Comparison of ENCODE assay signal across 17 cellular contexts in genomic region chr11:69104212-69104855, GRCh38. TPM values are rescaled to one million over a fixed set of nuclear protein-coding genes. Genes with fewer than 3 reads are reported as not detected.
DNase-seq lines count a peak whose midpoint lies in the region; ATAC-seq, FAIRE-seq and TF ChIP-seq lines count a peak whose summit lies in the region.
"Had no signal": no experiment of that assay in that cellular context is flagged by ENCODE, and none has a peak within 500 bp of the region (broad histone marks: within the 10 kb centered on the region; RNA-seq: fewer than 3 reads in every experiment).

No MANE protein-coding gene starts in this region.

- TF ChIP-seq RAD21 in HepG2 (CRISPR knock-in tag; IDR thresholded peaks at IDR 0.05), result no peak

- ATAC-seq in Right ventricle myocardium inferior (no peak), HepG2 (no peak), HG02642 (IDR thresholded peaks at IDR 0.05; ENCODE audit: poor library complexity, unreplicated experiment) (no peak)
- ATAC-seq: GM23338 had no signal

- TF ChIP-seq CTCF in C4-2B (conservative IDR thresholded peaks at IDR 0.05), result no peak
- no peak for TF ChIP-seq CTCF in HepG2 (CRISPR knock-in tag; IDR thresholded peaks at IDR 0.05)

- FAIRE-seq in HepG2 (lab: Jason Lieb, UNC), result no peak
- FAIRE-seq: GM18507 had no signal

- TF ChIP-seq POLR2A in HepG2 (IDR thresholded peaks at IDR 0.05; ENCODE audit: insufficient read depth in 1 of 2, low read depth in 2 of 2, low read length in 2 of 2), result no peak

- DNase-seq in Right ventricle myocardium inferior (ENCODE audit: missing footprints), result peak; percentile 63
- DNase-seq in cardiac septum (ENCODE audit: low spot score), result no peak
- no peak for DNase-seq in SK-N-MC (ENCODE audit: low read depth, low spot score)
- DNase-seq in HepG2 (ENCODE audit: low spot score), result no peak
- no peak for DNase-seq in dermis blood vessel endothelial cell
- DNase-seq in T-helper 9 cell, result no peak
- DNase-seq: BE2C; Caco-2; CD8-positive, alpha-beta memory T cell; H7; KBM-7 had no signal

- 39% methylated on average over 10 of the region's 14 CpGs for WGBS in HepG2 (ENCODE audit: low lambda C conversion rate)

- H3K27me3 ChIP-seq in HepG2 (ENCODE audit: control insufficient read depth in 1 of 2, insufficient read depth in 2 of 2, low read length in 2 of 2), result peaks cover 0 to 26% of the 10 kb centered on the region in 2 experiments; a peak in 3 of 5 replicates
- H3K27me3 ChIP-seq: BE2C had no signal

- H2AFZ ChIP-seq in HepG2 (ENCODE audit: low read length), result no peak overlapping the region
- H2AFZ ChIP-seq: GM23338 had no signal

- H3K27ac ChIP-seq in C4-2B (peak overlapping the region; percentile 95), SK-N-MC (peak overlapping the region; percentile 86), HepG2 (ENCODE audit: extremely low read length, insufficient read depth, low read length) (no peak overlapping the region)

- in situ Hi-C loops in HepG2 (cut with HindIII; ENCODE audit: extremely low pct_ligation_motif_present, low pct_unique_long_range_greater_than_20kb), result loop anchor here (10.0 kb wide), 1 partner anchor 570 kb away; the partner anchor contains the start of gene LTO1

- H3K4me2 ChIP-seq in HepG2 (ENCODE audit: low read depth, low read length), result no peak overlapping the region
- H3K4me2 ChIP-seq: GM23338 had no signal

- intact Hi-C loops in Right ventricle myocardium inferior (cut with DNase I), result loop anchor here (10.0 kb wide), 2 partner anchors 110 to 340 kb away; no protein-coding TSS in a partner anchor
- intact Hi-C loops in cardiac septum (cut with DNase I), result loop anchor here (5.0 kb wide), 2 partner anchors 63 to 193 kb away; no protein-coding TSS in a partner anchor
- intact Hi-C loops in HepG2 (cut with micrococcal nuclease; ENCODE audit: unreplicated experiment), result loop anchor here (10.0 kb wide), 1 partner anchor 540 kb away; the partner anchor contains the start of gene CCND1

- POLR2A ChIA-PET in HepG2 (lab: Yijun Ruan, JAX), result no interaction called here

- 0 out of 2 replicates have a peak, but pooled peaks cover 4% of the 10 kb centered on the region for H4K20me1 ChIP-seq in HepG2 (ENCODE audit: insufficient read depth, low read length)

- H3K79me2 ChIP-seq in HepG2 (ENCODE audit: insufficient read depth, low read length), result no peaks in the 10 kb centered on the region

- H3K9ac ChIP-seq in SK-N-MC (ENCODE audit: insufficient read length) (no peak overlapping the region), HepG2 (ENCODE audit: insufficient read depth, low read depth, low read length) (no peak overlapping the region)

- H3K36me3 ChIP-seq in SK-N-MC (ENCODE audit: insufficient read depth, low read length) (no peaks in the 10 kb centered on the region; the same call in 1 of the 2 replicates), HepG2 (replicated peaks in 1 of 2; ENCODE audit: control insufficient read depth in 1 of 2, insufficient read depth in 2 of 2, low read length in 2 of 2) (no peaks in the 10 kb centered on the region)
- H3K36me3 ChIP-seq: BE2C had no signal

- H3K4me3 ChIP-seq in SK-N-MC (no peak overlapping the region), HepG2 (replicated peaks in 1 of 3; ENCODE audit: insufficient read depth in 1 of 3, low read depth in 2 of 3, low read length in 3 of 3) (no peak overlapping the region)
- H3K4me3 ChIP-seq: GM23338 had no signal

- H3K4me1 ChIP-seq in HepG2 (ENCODE audit: insufficient read depth, low read length), result no peaks in the 10 kb centered on the region

- no TSS peak for BruUV-seq in HepG2 (replicated peaks; lab: Mats Ljungman, UMichigan)

- TF ChIP-seq EP300 in HepG2 (IDR thresholded peaks at IDR 0.05; ENCODE audit: low read depth in 2 of 2, low read length in 2 of 2) (no peak), HepG2 (CRISPR knock-in tag; IDR thresholded peaks at IDR 0.05; ENCODE audit: borderline replicate concordance) (no peak)

- H3K9me3 ChIP-seq in SK-N-MC (ENCODE audit: low read depth, low read length) (no peaks in the 10 kb centered on the region), HepG2 (ENCODE audit: low read length) (no peaks in the 10 kb centered on the region)
- H3K9me3 ChIP-seq: BE2C had no signal

- CTCF ChIA-PET in HepG2 (lab: Yijun Ruan, JAX; ENCODE audit: low intra/inter-chr PET ratio, low total read pairs), result interaction anchor here (0.9 to 3.5 kb wide), 2 partner anchors 566 to 580 kb away, joined by 3 to 20 read pairs; no protein-coding TSS in a partner anchor

TF ChIP-seq in HepG2, 621 proteins besides CTCF, POLR2A, EP300 and RAD21:
- TF ChIP-seq ELF1 (CRISPR knock-in tag; IDR thresholded peaks at IDR 0.05) (no peak), ZNF629 (CRISPR knock-in tag; conservative IDR thresholded peaks at IDR 0.05) (peak; percentile 64)

RNA-seq across cellular contexts. Expression of gene SMIM38, which starts 51.4 kb away (rescaled TPM):
- total RNA-seq in Right ventricle myocardium inferior (0.11 TPM), cardiac septum (0.19 TPM), HepG2 (2016; rRNA removed; fragmentation: Illumina TruSeq; extraction: Trizol) (0.40 TPM in 1 of 2 replicates, not detected in the other), dermis blood vessel endothelial cell (0.09 and 0.17 TPM in 2 replicates)
- total RNA-seq in HepG2 (2016; cell fraction: cytosol; rRNA removed; fragmentation: Illumina TruSeq; extraction: Trizol; ENCODE audit: low read depth), result 0.18 TPM in 1 of 2 replicates, not detected in the other
- total RNA-seq in HepG2 (2016; cell fraction: insoluble cytoplasmic fraction; rRNA removed; fragmentation: Illumina TruSeq; extraction: Trizol), result 0.39 and 0.61 TPM in 2 replicates
- 0.24 and 0.25 TPM in 2 replicates for total RNA-seq in HepG2 (2016; cell fraction: membrane; rRNA removed; fragmentation: Illumina TruSeq; extraction: Trizol)
- total RNA-seq in HepG2 (2016; cell fraction: nucleus; rRNA removed; fragmentation: Illumina TruSeq; extraction: Trizol), result 0.43 and 0.91 TPM in 2 replicates
- polyA plus RNA-seq in HepG2 (2011; rRNA removed), result 0.30 and 0.42 TPM in 2 replicates
- 0.12 and 0.32 TPM in 2 replicates for polyA plus RNA-seq in HepG2 (2011; cell fraction: cytosol; rRNA removed)
- 3.5 and 3.6 TPM in 2 replicates for polyA plus RNA-seq in HepG2 (2011; cell fraction: nucleus; rRNA removed)
- polyA plus RNA-seq in HepG2 (2012), result 0.39 and 0.67 TPM in 2 replicates
- not detected in 2 replicates for polyA plus RNA-seq in HepG2 (2016; cell fraction: cytosol; fragmentation: Illumina TruSeq; extraction: Trizol; ENCODE audit: low read depth)
- polyA plus RNA-seq in HepG2 (2016; cell fraction: insoluble cytoplasmic fraction; fragmentation: Illumina TruSeq; extraction: Trizol; ENCODE audit: low read depth), result 0.09 TPM in 1 of 2 replicates, not detected in the other
- polyA plus RNA-seq in HepG2 (2016; cell fraction: membrane; fragmentation: Illumina TruSeq; extraction: Trizol; ENCODE audit: low read depth), result not detected in 2 replicates
- 0.45 and 0.49 TPM in 2 replicates for polyA plus RNA-seq in HepG2 (2016; cell fraction: nucleus; fragmentation: Illumina TruSeq; extraction: Trizol; ENCODE audit: insufficient read depth, low read depth)
- 0.09 and 1.2 TPM in 2 replicates for polyA minus RNA-seq in HepG2 (2011; rRNA and poly(A)+ RNA removed; ENCODE audit: low replicate concordance)
- not detected in 2 replicates for polyA minus RNA-seq in HepG2 (2011; cell fraction: cytosol; rRNA and poly(A)+ RNA removed)
- 1.4 and 2.1 TPM in 2 replicates for polyA minus RNA-seq in HepG2 (2011; cell fraction: nucleus; rRNA and poly(A)+ RNA removed)
- total RNA-seq: Daoy, HT1080 had no signal
- polyA plus RNA-seq: CD8-positive, alpha-beta memory T cell; GM23338 had no signal

RNA-seq across cellular contexts. Expression of gene TPCN2, which starts 55.6 kb away (rescaled TPM):
- 9.1 TPM for total RNA-seq in Right ventricle myocardium inferior
- total RNA-seq in cardiac septum, result 12.5 TPM
- 2.0 and 5.9 TPM in 2 replicates for total RNA-seq in HepG2 (2016; rRNA removed; fragmentation: Illumina TruSeq; extraction: Trizol)
- 3.5 and 4.3 TPM in 2 replicates for total RNA-seq in HepG2 (2016; cell fraction: cytosol; rRNA removed; fragmentation: Illumina TruSeq; extraction: Trizol; ENCODE audit: low read depth)
- 1.8 and 5.7 TPM in 2 replicates for total RNA-seq in HepG2 (2016; cell fraction: insoluble cytoplasmic fraction; rRNA removed; fragmentation: Illumina TruSeq; extraction: Trizol)
- 2.4 and 2.5 TPM in 2 replicates for total RNA-seq in HepG2 (2016; cell fraction: membrane; rRNA removed; fragmentation: Illumina TruSeq; extraction: Trizol)
- total RNA-seq in HepG2 (2016; cell fraction: nucleus; rRNA removed; fragmentation: Illumina TruSeq; extraction: Trizol), result 7.8 and 11.5 TPM in 2 replicates
- polyA plus RNA-seq in HepG2 (2011; rRNA removed), result 5.6 and 6.9 TPM in 2 replicates
- polyA plus RNA-seq in HepG2 (2011; cell fraction: cytosol; rRNA removed), result 3.3 and 3.5 TPM in 2 replicates
- 37.2 and 42.8 TPM in 2 replicates for polyA plus RNA-seq in HepG2 (2011; cell fraction: nucleus; rRNA removed)
- 4.5 and 4.7 TPM in 2 replicates for polyA plus RNA-seq in HepG2 (2012)
- 0.52 and 0.74 TPM in 2 replicates for polyA plus RNA-seq in HepG2 (2016; cell fraction: cytosol; fragmentation: Illumina TruSeq; extraction: Trizol; ENCODE audit: low read depth)
- 1.7 and 2.1 TPM in 2 replicates for polyA plus RNA-seq in HepG2 (2016; cell fraction: insoluble cytoplasmic fraction; fragmentation: Illumina TruSeq; extraction: Trizol; ENCODE audit: low read depth)
- 1.3 TPM in 2 replicates for polyA plus RNA-seq in HepG2 (2016; cell fraction: membrane; fragmentation: Illumina TruSeq; extraction: Trizol; ENCODE audit: low read depth)
- 17.8 and 19.4 TPM in 2 replicates for polyA plus RNA-seq in HepG2 (2016; cell fraction: nucleus; fragmentation: Illumina TruSeq; extraction: Trizol; ENCODE audit: insufficient read depth, low read depth)
- 10.3 and 20.2 TPM in 2 replicates for polyA minus RNA-seq in HepG2 (2011; rRNA and poly(A)+ RNA removed; ENCODE audit: low replicate concordance)
- 1.6 TPM in 2 replicates for polyA minus RNA-seq in HepG2 (2011; cell fraction: cytosol; rRNA and poly(A)+ RNA removed)
- 14.9 and 16.5 TPM in 2 replicates for polyA minus RNA-seq in HepG2 (2011; cell fraction: nucleus; rRNA and poly(A)+ RNA removed)
- 13.8 and 14.3 TPM in 2 replicates for total RNA-seq in dermis blood vessel endothelial cell
